ENCODE assay signal across 19 cellular contexts in the genomic region with DNA sequence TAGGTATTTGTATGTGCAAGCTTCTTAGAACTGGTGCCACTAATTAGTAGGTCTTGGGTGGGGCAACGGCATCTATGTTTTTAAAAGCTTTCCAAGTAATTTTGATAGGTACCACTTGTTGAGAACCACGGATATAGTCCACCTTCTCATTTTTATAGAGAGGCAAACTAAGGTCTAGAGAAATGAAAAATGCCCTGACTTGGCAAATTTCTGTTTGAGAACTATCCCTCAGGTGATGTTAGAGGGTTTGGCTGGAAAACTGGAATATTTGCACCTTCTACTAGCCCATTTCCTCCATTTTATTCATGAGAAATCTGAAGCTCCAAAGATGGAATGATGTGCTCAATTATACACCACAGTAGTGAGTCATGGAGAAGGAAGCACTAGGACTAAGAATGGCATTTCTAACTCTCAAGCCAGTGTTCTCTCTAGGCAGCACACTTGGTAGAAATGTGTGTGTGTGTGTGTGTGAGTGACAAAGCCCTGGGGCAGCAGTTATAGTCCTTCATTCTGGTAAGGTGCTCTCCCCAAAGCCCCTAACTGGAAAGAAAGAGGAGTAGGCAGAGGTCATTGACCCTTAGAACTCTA. TPM values are rescaled to one million over a fixed set of nuclear protein-coding genes. Genes with fewer than 3 reads are reported as not detected.
DNase-seq lines count a peak whose midpoint lies in the region; ATAC-seq, FAIRE-seq and TF ChIP-seq lines count a peak whose summit lies in the region.
"Had no signal": no experiment of that assay in that cellular context is flagged by ENCODE, and none has a peak within 500 bp of the region (broad histone marks: within the 10 kb centered on the region; RNA-seq: fewer than 3 reads in every experiment).

No MANE protein-coding gene starts in this region.

- H3K27ac Mint-ChIP-seq in CD8-positive, alpha-beta memory T cell: peak overlapping the region in 6 of 8 donors; percentile 21 to 79 (median 48)
- H3K27ac Mint-ChIP-seq in neural crest cell (ENCODE audit: unreplicated experiment): no peak overlapping the region
- H3K27ac Mint-ChIP-seq: progenitor cell of endocrine pancreas; T-helper 1 cell treated with Interleukin-12 subunit alpha and Interleukin-12 subunit beta and Interleukin-4 antibody, amounts not matched to agents 30 μg/mL and 1 μg/mL, for 36 hours had no signal

- CTCF ChIA-PET in CD8-positive, alpha-beta memory T cell (lab: Charles Lee): interaction anchor here (1.0 to 2.5 kb wide), 2 partner anchors 26 to 62 kb away, joined by 3 to 13 read pairs; partner anchors contain the start of gene SPTY2D1
- CTCF ChIA-PET in endothelial cell of umbilical vein (lab: Charles Lee): interaction anchor here (1.6 to 2.1 kb wide), 2 partner anchors 25 kb away, joined by 7 to 9 read pairs; no protein-coding TSS in a partner anchor

- H3K36me3 ChIP-seq in CD8-positive, alpha-beta memory T cell (ENCODE audit: insufficient read depth, low read length): no peaks in the 10 kb centered on the region
- peaks cover 0 to 2% of the 10 kb centered on the region in 2 experiments for H3K36me3 ChIP-seq in endothelial cell of umbilical vein (ENCODE audit: control insufficient read depth in 2 of 2, extremely low read depth in 1 of 2, insufficient read depth in 2 of 2, low read length in 2 of 2)

- TF ChIP-seq CTCF in endothelial cell of umbilical vein (IDR thresholded peaks at IDR 0.05; ENCODE audit: extremely low read depth in 1 of 2, insufficient read depth in 1 of 2, low read depth in 1 of 2, low read length in 2 of 2) (no peak), neural crest cell (conservative IDR thresholded peaks at IDR 0.05) (no peak), lower leg skin (IDR thresholded peaks at IDR 0.05) (no peak)

- no TSS peak for BruUV-seq in endothelial cell of umbilical vein (replicated peaks; lab: Mats Ljungman, UMichigan)

- no peaks in the 10 kb centered on the region for H3K27me3 ChIP-seq in CD8-positive, alpha-beta memory T cell (ENCODE audit: insufficient read depth, low read length, poor library complexity, severe bottlenecking)
- no peaks in the 10 kb centered on the region for H3K27me3 ChIP-seq in endothelial cell of umbilical vein (ENCODE audit: control insufficient read depth in 2 of 2, insufficient read depth in 2 of 2, low read length in 2 of 2)

- TF ChIP-seq POLR2A in endothelial cell of umbilical vein (IDR thresholded peaks at IDR 0.05; ENCODE audit: low read depth, low read length) (no peak), lower leg skin (IDR thresholded peaks at IDR 0.05) (no peak)

- no peak for DNase-seq in CD8-positive, alpha-beta memory T cell
- peak; percentile 55 for DNase-seq in LHCN-M2 (ENCODE audit: low read depth)
- DNase-seq in endothelial cell of umbilical vein (ENCODE audit: low read depth, low spot score): no peak
- DNase-seq in neural crest cell (ENCODE audit: low read depth, low spot score): no peak
- no peak for DNase-seq in lower leg skin (ENCODE audit: low spot score in 2 of 2)
- DNase-seq in SIG-M5 (lab: John Stamatoyannopoulos, UW): no peak
- DNase-seq: caudate nucleus, GDM1, islet precursor cell, mucosa of descending colon, NCI-H187 treated with DMSO at 0.1 percent for 48 hours, NCI-H526 treated with DMSO at 0.1 percent for 48 hours had no signal

- ATAC-seq in HG03039 (IDR thresholded peaks at IDR 0.05; ENCODE audit: unreplicated experiment): no peak
- ATAC-seq: activated CD4-positive, CD25-positive, alpha-beta regulatory T cell treated with anti-CD3 and anti-CD28 coated beads, Interleukin-2, amount 50 U/mL, for 24 hours; mucosa of descending colon had no signal

- H4K20me1 ChIP-seq in endothelial cell of umbilical vein (replicated peaks; ENCODE audit: control insufficient read depth, extremely low read depth, insufficient read depth, low read length): no peaks in the 10 kb centered on the region

- H3K27me3 Mint-ChIP-seq in CD8-positive, alpha-beta memory T cell: no peaks in the 10 kb centered on the region
- H3K27me3 Mint-ChIP-seq in neural crest cell (ENCODE audit: low read depth): peaks cover 58% of the 10 kb centered on the region

- no peak overlapping the region for H3K27ac ChIP-seq in CD8-positive, alpha-beta memory T cell (ENCODE audit: low read depth, low read length)
- H3K27ac ChIP-seq in endothelial cell of umbilical vein (ENCODE audit: insufficient read depth, low read depth, low read length): no peak overlapping the region
- H3K27ac ChIP-seq: HL-60 had no signal

- 71 to 76% methylated on average over 2 of the region's 2 CpGs for WGBS in lower leg skin, 2 donors

- H3K4me1 Mint-ChIP-seq in CD8-positive, alpha-beta memory T cell: peaks cover 12 to 19% (median 13%) of the 10 kb centered on the region in 3 donors
- peaks cover 16% of the 10 kb centered on the region for H3K4me1 Mint-ChIP-seq in neural crest cell

- no peak for FAIRE-seq in endothelial cell of umbilical vein (lab: Jason Lieb, UNC)
- FAIRE-seq: RCC 7860 had no signal

- no peak overlapping the region for H3K4me3 ChIP-seq in CD8-positive, alpha-beta memory T cell (ENCODE audit: low read length)
- H3K4me3 ChIP-seq in endothelial cell of umbilical vein (replicated peaks in 1 of 3; ENCODE audit: insufficient read depth in 1 of 3, low read depth in 1 of 3, low read length in 3 of 3) (no peak overlapping the region), lower leg skin (ENCODE audit: low read depth, poor library complexity, severe bottlenecking) (no peak overlapping the region)
- H3K4me3 ChIP-seq: mucosa of descending colon had no signal

- H3K36me3 Mint-ChIP-seq in CD8-positive, alpha-beta memory T cell: peaks cover 0 to 3% (median 0%) of the 10 kb centered on the region in 3 donors
- no peaks in the 10 kb centered on the region for H3K36me3 Mint-ChIP-seq in neural crest cell (ENCODE audit: low read depth)

- no peaks in the 10 kb centered on the region for H3K9me3 Mint-ChIP-seq in CD8-positive, alpha-beta memory T cell
- H3K9me3 Mint-ChIP-seq in neural crest cell: no peaks in the 10 kb centered on the region
- H3K9me3 Mint-ChIP-seq: T-helper 1 cell treated with Interleukin-12 subunit alpha and Interleukin-12 subunit beta and Interleukin-4 antibody, amounts not matched to agents 30 μg/mL and 1 μg/mL, for 36 hours had no signal

- no peak overlapping the region for H3K4me2 ChIP-seq in endothelial cell of umbilical vein (ENCODE audit: insufficient read depth, low read length)

- no peak overlapping the region for H2AFZ ChIP-seq in endothelial cell of umbilical vein (ENCODE audit: low read depth, low read length)

- dilution Hi-C loops in endothelial cell of umbilical vein (cut with MboI; ENCODE audit: extremely low pct_ligation_motif_present, low sequenced_read_pairs): no loop called here

- no peak overlapping the region for H3K9ac ChIP-seq in endothelial cell of umbilical vein (replicated peaks; ENCODE audit: extremely low read depth, insufficient read depth, low read length)

- peak overlapping the region in 3 of 7 donors; percentile 3 to 75 (median 15) for H3K4me3 Mint-ChIP-seq in CD8-positive, alpha-beta memory T cell
- peak overlapping the region; percentile 61 for H3K4me3 Mint-ChIP-seq in neural crest cell
- H3K4me3 Mint-ChIP-seq: T-helper 1 cell treated with Interleukin-12 subunit alpha and Interleukin-12 subunit beta and Interleukin-4 antibody, amounts not matched to agents 30 μg/mL and 1 μg/mL, for 36 hours had no signal

- H3K9me1 ChIP-seq in endothelial cell of umbilical vein (replicated peaks; ENCODE audit: control insufficient read depth, extremely low read depth, insufficient read depth, low read length): no peaks in the 10 kb centered on the region

- no peaks in the 10 kb centered on the region for H3K79me2 ChIP-seq in endothelial cell of umbilical vein (ENCODE audit: control insufficient read depth, insufficient read depth, low read length)

- intact Hi-C loops in endothelial cell of umbilical vein (cut with micrococcal nuclease): no loop called here
- intact Hi-C loops in lower leg skin (cut with DNase I; ENCODE audit: low total_unique reads): no loop called here

- H3K9me3 ChIP-seq in CD8-positive, alpha-beta memory T cell (ENCODE audit: low read length): no peaks in the 10 kb centered on the region
- no peaks in the 10 kb centered on the region for H3K9me3 ChIP-seq in endothelial cell of umbilical vein (replicated peaks; ENCODE audit: control insufficient read depth, insufficient read depth, low read length)
- H3K9me3 ChIP-seq: mucosa of descending colon had no signal

- H3K4me1 ChIP-seq in CD8-positive, alpha-beta memory T cell (ENCODE audit: insufficient read depth, low read length): peaks cover 12% of the 10 kb centered on the region
- peaks cover 11% of the 10 kb centered on the region for H3K4me1 ChIP-seq in endothelial cell of umbilical vein (ENCODE audit: control insufficient read depth, extremely low read depth, insufficient read depth, low read length)

- POLR2A ChIA-PET in CD8-positive, alpha-beta memory T cell (lab: Charles Lee): interaction anchor here (1.1 kb wide), 1 partner anchor 9 kb away, joined by 4 read pairs; no protein-coding TSS in a partner anchor
- POLR2A ChIA-PET in endothelial cell of umbilical vein (lab: Charles Lee): no interaction called here

RNA-seq across cellular contexts. Expression of gene TMEM86A, which starts 1.8 kb away (rescaled TPM):
- total RNA-seq in CD8-positive, alpha-beta memory T cell: 1 to 10 TPM; 1.0 to 1.3 TPM
- polyA plus RNA-seq in CD8-positive, alpha-beta memory T cell: 0.54 TPM
- total RNA-seq in LHCN-M2 (2014; rRNA removed): 1.6 and 2.1 TPM in 2 replicates
- polyA plus RNA-seq in LHCN-M2 (2012): 2.1 TPM
- total RNA-seq in endothelial cell of umbilical vein: 2.5 and 2.6 TPM in 2 replicates
- 2.1 and 3.8 TPM in 2 replicates for polyA plus RNA-seq in endothelial cell of umbilical vein
- 1.2 and 1.3 TPM in 2 replicates for polyA plus RNA-seq in endothelial cell of umbilical vein (2011; cell fraction: cytosol; rRNA removed)
- polyA plus RNA-seq in endothelial cell of umbilical vein (2011; cell fraction: nucleus; rRNA removed): 1.4 and 2.0 TPM in 2 replicates
- polyA plus RNA-seq in endothelial cell of umbilical vein (2012): 2.2 and 3.1 TPM in 2 replicates
- polyA minus RNA-seq in endothelial cell of umbilical vein: 4.4 and 5.8 TPM in 2 replicates
- not detected for polyA minus RNA-seq in endothelial cell of umbilical vein (2011; cell fraction: cytosol; rRNA and poly(A)+ RNA removed)
- polyA minus RNA-seq in endothelial cell of umbilical vein (2011; cell fraction: nucleus; rRNA and poly(A)+ RNA removed): 4.3 and 4.9 TPM in 2 replicates
- total RNA-seq in neural crest cell: 1.5 and 1.7 TPM in 2 replicates
- total RNA-seq in lower leg skin: 10 to 100 TPM; 37.6 to 96.2 (median 52.8) TPM

RNA-seq across cellular contexts. Expression of gene IGSF22, which starts 29.3 kb away (rescaled TPM):
- under 1 TPM; 0.20 to 0.33 TPM for total RNA-seq in CD8-positive, alpha-beta memory T cell
- 6.1 TPM for polyA plus RNA-seq in CD8-positive, alpha-beta memory T cell
- total RNA-seq in LHCN-M2 (2014; rRNA removed) (not detected in 2 replicates), endothelial cell of umbilical vein (not detected in 2 replicates), neural crest cell (0.19 and 0.50 TPM in 2 replicates), lower leg skin (under 1 TPM in 3 of 4 donors, not detected in 1; 0.15 to 0.68 (median 0.34) TPM)
- 0.26 TPM for polyA plus RNA-seq in LHCN-M2 (2012)
- polyA plus RNA-seq in endothelial cell of umbilical vein: not detected in 2 replicates
- 0.01 TPM in 1 of 2 replicates, not detected in the other for polyA plus RNA-seq in endothelial cell of umbilical vein (2011; cell fraction: cytosol; rRNA removed)
- polyA plus RNA-seq in endothelial cell of umbilical vein (2011; cell fraction: nucleus; rRNA removed): 0.15 and 0.17 TPM in 2 replicates
- not detected in 2 replicates for polyA plus RNA-seq in endothelial cell of umbilical vein (2012)
- polyA minus RNA-seq in endothelial cell of umbilical vein: not detected in 2 replicates
- not detected for polyA minus RNA-seq in endothelial cell of umbilical vein (2011; cell fraction: cytosol; rRNA and poly(A)+ RNA removed)
- not detected in 2 replicates for polyA minus RNA-seq in endothelial cell of umbilical vein (2011; cell fraction: nucleus; rRNA and poly(A)+ RNA removed)
- total RNA-seq: subcutaneous adipose tissue had no signal

Comparison
In these comparisons a context has a peak if more than half of its experiments do, and no peak if none do; other contexts are left out.
1. RNA of gene TMEM86A, which starts 1.8 kb away (total RNA-seq): 37.6 to 96.2 TPM in lower leg skin; 2.5 to 2.6 TPM in endothelial cell of umbilical vein, 1.6 to 2.1 TPM in LHCN-M2, 1.5 to 1.7 TPM in neural crest cell and 1.0 to 1.3 TPM in CD8-positive, alpha-beta memory T cell; every median in the first group is over 10 times any median in the second.